Comparison of ENCODE assay signal across 1 cellular context in genomic region chr2:23249348-23249747, GRCh38.
TF ChIP-seq lines count a peak whose summit lies in the region.

No MANE protein-coding gene starts in this region.

TF ChIP-seq in H1, 55 proteins besides CTCF, POLR2A, EP300 and RAD21 (continued from another document):
- TF ChIP-seq E2F6 (IDR thresholded peaks at IDR 0.05) (no peak), BRCA1 (IDR thresholded peaks at IDR 0.05; ENCODE audit: low read depth, low read length) (no peak), CBX8 (IDR thresholded peaks at IDR 0.05; ENCODE audit: borderline replicate concordance, low read depth, low read length) (no peak), CBX5 (IDR thresholded peaks at IDR 0.05; ENCODE audit: low read depth, low read length) (no peak), GTF2F1 (IDR thresholded peaks at IDR 0.05; ENCODE audit: borderline replicate concordance, low read depth, low read length) (no peak)
